17 cellular contexts compared by ENCODE assay signal in genomic region chr13:44873486-44873885, GRCh38.
DNase-seq lines count a peak whose midpoint lies in the region; ATAC-seq, FAIRE-seq and TF ChIP-seq lines count a peak whose summit lies in the region.
"Had no signal": no experiment of that assay in that cellular context is flagged by ENCODE, and none has a peak within 500 bp of the region (broad histone marks: within the 10 kb centered on the region; RNA-seq: fewer than 3 reads in every experiment).

No MANE protein-coding gene starts in this region.

- in situ Hi-C loops in gastrocnemius medialis (cut with MboI; ENCODE audit: low sequenced_read_pairs in 4 of 4), result loop anchor here in 2 of 4 donors (5.0 to 10.0 kb wide), 2 partner anchors 49 to 389 kb away; no protein-coding TSS in a partner anchor

- TF ChIP-seq CTCF in astrocyte (IDR thresholded peaks at IDR 0.05; ENCODE audit: insufficient read depth, low read depth, low read length) (no peak), gastrocnemius medialis (IDR thresholded peaks at IDR 0.05 in 4 of 5, conservative IDR thresholded peaks at IDR 0.05 in 1 of 5) (no peak)

- H3K36me3 ChIP-seq in astrocyte (ENCODE audit: insufficient read depth, low read length) (no peaks in the 10 kb centered on the region), gastrocnemius medialis (no peaks in the 10 kb centered on the region)

- FAIRE-seq in astrocyte (lab: Jason Lieb, UNC) (no peak), H54 (lab: Jason Lieb, UNC) (no peak)
- FAIRE-seq: G401.6 had no signal

- H3K9me3 Mint-ChIP-seq in astrocyte (ENCODE audit: unreplicated experiment), result peaks cover 9% of the 10 kb centered on the region

- ATAC-seq in left ventricle myocardium superior, result peak; percentile 11
- peak; percentile 8 to 40 for ATAC-seq in gastrocnemius medialis
- no peak for ATAC-seq in GM19035 (IDR thresholded peaks at IDR 0.05; ENCODE audit: unreplicated experiment)
- no peak for ATAC-seq in HG03280 (IDR thresholded peaks at IDR 0.05; ENCODE audit: unreplicated experiment)
- ATAC-seq: HCT116, PC-3 had no signal

- H3K4me1 ChIP-seq in astrocyte (ENCODE audit: insufficient read depth, low read length), result no peaks in the 10 kb centered on the region
- H3K4me1 ChIP-seq in gastrocnemius medialis, result peaks cover 33 to 37% of the 10 kb centered on the region in 2 donors

- no peak overlapping the region for H3K4me2 ChIP-seq in astrocyte (ENCODE audit: low read length)

- H3K9me3 ChIP-seq in astrocyte (ENCODE audit: insufficient read depth, low read depth, low read length) (peaks cover 5% of the 10 kb centered on the region), gastrocnemius medialis (no peaks in the 10 kb centered on the region)

- no peaks in the 10 kb centered on the region for H3K36me3 Mint-ChIP-seq in astrocyte (ENCODE audit: low read depth, unreplicated experiment)

- no peak overlapping the region for H3K27ac Mint-ChIP-seq in astrocyte (ENCODE audit: unreplicated experiment)

- DNase-seq in astrocyte (ENCODE audit: low read depth) (peak; percentile 57), left ventricle myocardium superior (no peak), mesenteric fat pad (ENCODE audit: low spot score) (peak; percentile 33), gastrocnemius medialis (peak; percentile 53 to 68), H54 (ENCODE audit: insufficient read length, low spot score) (no peak)
- DNase-seq: DND-41, KG1, NCI-H1436 treated with DMSO at 0.1 percent for 48 hours, NCI-H2081, NCI-H748 treated with DMSO at 0.1 percent for 48 hours, PC-3 had no signal

- H3K27ac ChIP-seq in astrocyte (ENCODE audit: low read depth, low read length), result no peak overlapping the region
- H3K27ac ChIP-seq in gastrocnemius medialis, result peak overlapping the region; percentile 82 to 95 (median 94)
- H3K27ac ChIP-seq: C4-2B, RWPE1 had no signal

- H3K4me3 Mint-ChIP-seq in astrocyte (ENCODE audit: unreplicated experiment), result peak overlapping the region; percentile 62

- H3K4me3 ChIP-seq in astrocyte (ENCODE audit: insufficient read depth, low read depth, low read length) (no peak overlapping the region), gastrocnemius medialis (no peak overlapping the region)

- peaks cover 22% of the 10 kb centered on the region for H3K27me3 Mint-ChIP-seq in astrocyte (ENCODE audit: low read depth, unreplicated experiment)

- intact Hi-C loops in left ventricle myocardium superior (cut with micrococcal nuclease), result no loop called here
- intact Hi-C loops in gastrocnemius medialis (cut with DNase I; ENCODE audit: low total_unique reads), result loop anchor here (5.0 to 10.0 kb wide), 2 partner anchors 121 to 639 kb away; no protein-coding TSS in a partner anchor

- no peak overlapping the region for H3K9ac ChIP-seq in astrocyte (ENCODE audit: low read length)

- no peaks in the 10 kb centered on the region for H3K27me3 ChIP-seq in astrocyte (ENCODE audit: insufficient read depth, low read length)
- H3K27me3 ChIP-seq in gastrocnemius medialis, result no peaks in the 10 kb centered on the region

- no peaks in the 10 kb centered on the region for H4K20me1 ChIP-seq in astrocyte (ENCODE audit: insufficient read depth, low read length)

- H3K79me2 ChIP-seq in astrocyte (ENCODE audit: insufficient read depth, low read length), result no peaks in the 10 kb centered on the region

- no peak overlapping the region for H2AFZ ChIP-seq in astrocyte (ENCODE audit: low read depth, low read length)

- TF ChIP-seq POLR2A in gastrocnemius medialis (IDR thresholded peaks at IDR 0.05) (no peak), H54 (IDR thresholded peaks at IDR 0.05; ENCODE audit: low read depth, low read length) (no peak)

- H3K4me1 Mint-ChIP-seq in astrocyte (ENCODE audit: low read depth, unreplicated experiment), result peaks cover 25% of the 10 kb centered on the region

Comparison
In these comparisons a context has a peak if more than half of its experiments do, and no peak if none do; other contexts are left out.
1. DNase-seq: peak in astrocyte (single experiment), mesenteric fat pad (single experiment) and gastrocnemius medialis (2 of 2); none in left ventricle myocardium superior (single experiment) and H54 (single experiment).
2. ATAC-seq: peak in left ventricle myocardium superior (single experiment) and gastrocnemius medialis (2 of 2); none in GM19035 (single experiment) and HG03280 (single experiment).